ENCODE assay signal across 1 cellular context in the genomic region with DNA sequence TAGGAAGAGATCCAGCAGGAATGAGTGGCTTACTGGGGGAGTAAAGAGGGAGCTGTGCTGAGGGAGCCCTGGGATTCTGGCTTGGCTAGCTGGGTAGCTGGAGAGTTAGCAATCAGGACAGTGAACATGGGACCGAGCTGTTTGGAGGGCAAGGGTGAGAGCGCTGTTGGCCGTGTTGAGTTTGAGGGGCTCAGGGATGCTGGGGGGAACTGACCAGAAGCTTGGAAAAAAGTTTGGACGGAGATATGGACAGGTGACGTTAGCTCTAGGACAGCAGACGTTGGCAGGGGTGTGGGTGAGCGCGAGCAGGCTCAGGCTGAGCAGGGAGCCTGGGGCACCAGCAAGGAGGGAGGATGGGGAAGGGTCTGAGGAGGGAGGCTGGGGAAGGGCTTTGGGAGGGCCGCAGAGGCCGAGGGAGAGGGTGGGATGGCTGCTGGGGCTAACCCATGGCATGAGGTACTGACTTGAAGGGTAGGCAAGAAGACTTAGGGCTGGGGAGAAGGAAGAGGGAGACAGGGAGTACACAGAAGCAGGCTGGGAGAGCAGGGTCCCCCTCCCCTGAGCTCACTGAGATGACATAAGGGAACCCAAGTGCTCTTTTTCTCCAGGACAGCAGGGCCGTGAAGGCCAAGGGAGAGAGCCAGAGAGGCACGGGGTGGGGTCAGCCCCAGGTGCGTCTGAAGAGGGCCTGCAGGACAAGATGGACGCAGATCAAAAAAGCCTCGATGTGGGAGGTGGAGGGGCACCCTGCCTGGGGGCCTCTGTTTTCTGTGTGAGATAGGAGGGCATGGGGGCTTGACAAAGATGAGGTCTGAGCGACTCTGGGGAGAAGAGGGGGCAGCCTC.
TF ChIP-seq lines count a peak whose summit lies in the region.

No MANE protein-coding gene starts in this region.

TF ChIP-seq in H1, 55 proteins besides CTCF, POLR2A, EP300 and RAD21:
- TF ChIP-seq JUN (IDR thresholded peaks at IDR 0.05; ENCODE audit: low read depth, low read length) = no peak
- TF ChIP-seq POU5F1 (IDR thresholded peaks at IDR 0.05; ENCODE audit: low read depth, low read length) = no peak
- TF ChIP-seq SIRT6 (IDR thresholded peaks at IDR 0.05; ENCODE audit: low read length) = no peak
- TF ChIP-seq BCL11A (IDR thresholded peaks at IDR 0.05; ENCODE audit: low read depth in 2 of 2, low read length in 2 of 2) = no peak
- no peak for TF ChIP-seq PHF8 (conservative IDR thresholded peaks at IDR 0.05; ENCODE audit: low read depth, low read length)
- TF ChIP-seq SUZ12 (IDR thresholded peaks at IDR 0.05; ENCODE audit: low read length) = no peak
- no peak for TF ChIP-seq EGR1 (IDR thresholded peaks at IDR 0.05; ENCODE audit: borderline replicate concordance, low read depth, low read length)
- no peak for TF ChIP-seq KDM5A (IDR thresholded peaks at IDR 0.05; ENCODE audit: low read length)
- no peak for TF ChIP-seq CHD1 (IDR thresholded peaks at IDR 0.05; ENCODE audit: low read depth, low read length)
- no peak for TF ChIP-seq CREB1 (IDR thresholded peaks at IDR 0.05)
- TF ChIP-seq POLR2AphosphoS5 (IDR thresholded peaks at IDR 0.05; ENCODE audit: low read depth, low read length) = no peak
- no peak for TF ChIP-seq RNF2 (IDR thresholded peaks at IDR 0.05; ENCODE audit: borderline replicate concordance, low read depth, low read length, missing control alignments, poor library complexity, severe bottlenecking)
- TF ChIP-seq RXRA (IDR thresholded peaks at IDR 0.05; ENCODE audit: insufficient read depth, low read depth, low read length) = no peak
- no peak for TF ChIP-seq TBP (IDR thresholded peaks at IDR 0.05; ENCODE audit: low read depth, low read length)
- TF ChIP-seq BRCA1 (IDR thresholded peaks at IDR 0.05; ENCODE audit: low read depth, low read length) = no peak
- TF ChIP-seq, protein P1, sequence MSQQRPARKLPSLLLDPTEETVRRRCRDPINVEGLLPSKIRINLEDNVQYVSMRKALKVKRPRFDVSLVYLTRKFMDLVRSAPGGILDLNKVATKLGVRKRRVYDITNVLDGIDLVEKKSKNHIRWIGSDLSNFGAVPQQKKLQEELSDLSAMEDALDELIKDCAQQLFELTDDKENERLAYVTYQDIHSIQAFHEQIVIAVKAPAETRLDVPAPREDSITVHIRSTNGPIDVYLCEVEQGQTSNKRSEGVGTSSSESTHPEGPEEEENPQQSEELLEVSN (IDR thresholded peaks at IDR 0.05) = no peak
- TF ChIP-seq SP4 (IDR thresholded peaks at IDR 0.05; ENCODE audit: low read length) = no peak
- TF ChIP-seq HDAC2 (IDR thresholded peaks at IDR 0.05; ENCODE audit: borderline replicate concordance in 1 of 2, low read depth in 2 of 2, low read length in 2 of 2) = no peak
- TF ChIP-seq SRF (IDR thresholded peaks at IDR 0.05; ENCODE audit: low read depth, low read length) = no peak
- no peak for TF ChIP-seq FOSL1 (IDR thresholded peaks at IDR 0.05; ENCODE audit: insufficient read depth, low read depth, low read length)
